Comparison of ENCODE assay signal across 20 cellular contexts in the genomic region with DNA sequence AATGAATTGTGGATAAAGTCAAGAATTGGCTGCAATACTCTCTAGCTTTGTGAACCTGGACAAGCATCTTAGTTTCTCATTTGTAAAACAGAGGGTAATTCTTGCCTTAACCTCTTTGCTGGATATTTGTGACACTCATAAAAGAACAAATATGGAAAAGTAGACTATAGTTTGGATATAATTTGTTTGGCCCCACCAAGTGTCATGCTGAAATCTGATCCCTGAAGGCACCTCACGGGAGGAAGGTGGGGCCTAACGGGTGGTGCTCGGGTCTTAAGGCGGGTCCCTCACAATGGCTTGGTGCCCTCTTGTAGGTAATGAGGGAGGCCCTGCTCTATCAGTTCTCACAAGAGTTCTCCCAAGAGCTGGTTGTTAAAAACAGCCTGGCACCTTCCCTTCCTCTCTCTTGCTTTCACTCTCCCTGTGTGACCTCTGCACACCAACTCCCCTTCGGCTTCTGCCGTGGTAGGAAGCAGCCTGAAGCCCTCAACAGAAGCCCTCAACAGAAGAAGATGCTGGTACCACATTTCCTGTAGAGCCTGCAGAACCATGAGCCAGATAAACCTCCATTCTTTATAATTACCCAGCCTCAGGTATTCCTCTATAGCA. TPM values are rescaled to one million over a fixed set of nuclear protein-coding genes. Genes with fewer than 3 reads are reported as not detected.
A peak's percentile ranks its signal among the peaks of the same experiment; 100 is the strongest.
DNase-seq lines count a peak whose midpoint lies in the region; ATAC-seq and TF ChIP-seq lines count a peak whose summit lies in the region.
"Had no signal": no experiment of that assay in that cellular context is flagged by ENCODE, and none has a peak within 500 bp of the region (broad histone marks: within the 10 kb centered on the region; RNA-seq: fewer than 3 reads in every experiment).

No MANE protein-coding gene starts in this region.

- peaks cover 4% of the 10 kb centered on the region for H3F3A ChIP-seq in neural progenitor cell (ENCODE audit: low read depth)

- H3K27me3 ChIP-seq in neural progenitor cell (no peaks in the 10 kb centered on the region), dorsolateral prefrontal cortex (no peaks in the 10 kb centered on the region)
- H3K27me3 ChIP-seq: ascending aorta, esophagus muscularis mucosa, upper lobe of left lung had no signal

- no peaks in the 10 kb centered on the region for H3K36me3 ChIP-seq in neural progenitor cell
- H3K36me3 ChIP-seq: ascending aorta, esophagus muscularis mucosa, SJCRH30, upper lobe of left lung had no signal

- ATAC-seq in activated T-cell treated with anti-CD3 and anti-CD28 coated beads, Interleukin-2, amount 50 U/mL, for 4 hours, result no peak
- ATAC-seq: GM23338, sciatic nerve had no signal

- no peak overlapping the region for H3K9ac ChIP-seq in neural progenitor cell

- no peaks in the 10 kb centered on the region for H3K27me3 Mint-ChIP-seq in activated T-cell treated with anti-CD3 and anti-CD28 coated beads, Interleukin-2, amount 50 U/mL, for 4 hours (ENCODE audit: low read depth)
- H3K27me3 Mint-ChIP-seq in neural progenitor cell (ENCODE audit: insufficient read depth, low read depth), result peaks cover 8% of the 10 kb centered on the region

- H3K4me1 Mint-ChIP-seq in activated T-cell treated with anti-CD3 and anti-CD28 coated beads, Interleukin-2, amount 50 U/mL, for 4 hours (ENCODE audit: low read depth), result peaks cover 79% of the 10 kb centered on the region
- peaks cover 8% of the 10 kb centered on the region for H3K4me1 Mint-ChIP-seq in neural progenitor cell

- intact Hi-C loops in dorsolateral prefrontal cortex (cut with DNase I), result no loop called here

- no peaks in the 10 kb centered on the region for H4K20me1 ChIP-seq in neural progenitor cell (ENCODE audit: low read depth)

- H3K27ac ChIP-seq in neural progenitor cell (no peak overlapping the region), dorsolateral prefrontal cortex (no peak overlapping the region)
- H3K27ac ChIP-seq: ascending aorta, coronary artery, esophagus muscularis mucosa, SJCRH30, upper lobe of left lung had no signal

- H3K4me3 ChIP-seq in Jurkat, Clone E6-1 (ENCODE audit: low read length), result no peak overlapping the region; the same call in 1 of the 2 replicates
- no peak overlapping the region for H3K4me3 ChIP-seq in neural progenitor cell
- H3K4me3 ChIP-seq in dorsolateral prefrontal cortex, result no peak overlapping the region
- H3K4me3 ChIP-seq: ascending aorta, coronary artery, esophagus muscularis mucosa, GM23338, SJCRH30, upper lobe of left lung had no signal

- no peak overlapping the region for H3K4me2 ChIP-seq in neural progenitor cell
- H3K4me2 ChIP-seq: GM23338 had no signal

- peak overlapping the region; percentile 43 for H3K27ac Mint-ChIP-seq in neural progenitor cell
- H3K27ac Mint-ChIP-seq: GM23338 had no signal

- H3K79me2 ChIP-seq in neural progenitor cell (ENCODE audit: low read depth), result no peaks in the 10 kb centered on the region

- peaks cover 6% of the 10 kb centered on the region for H3K4me1 ChIP-seq in neural progenitor cell
- H3K4me1 ChIP-seq: ascending aorta, esophagus muscularis mucosa, SJCRH30 had no signal

- no peaks in the 10 kb centered on the region for H3K36me3 Mint-ChIP-seq in activated T-cell treated with anti-CD3 and anti-CD28 coated beads, Interleukin-2, amount 50 U/mL, for 4 hours (ENCODE audit: insufficient read depth)
- peaks cover 18% of the 10 kb centered on the region for H3K36me3 Mint-ChIP-seq in neural progenitor cell

- H3K9me3 ChIP-seq in neural progenitor cell (ENCODE audit: low read depth), result no peaks in the 10 kb centered on the region
- H3K9me3 ChIP-seq: ascending aorta, SJCRH30, upper lobe of left lung had no signal

- peak overlapping the region; percentile 11 for H3K4me3 Mint-ChIP-seq in activated T-cell treated with anti-CD3 and anti-CD28 coated beads, Interleukin-2, amount 50 U/mL, for 4 hours
- H3K4me3 Mint-ChIP-seq in neural progenitor cell, result no peak overlapping the region
- H3K4me3 Mint-ChIP-seq: GM23338 had no signal

- peak; percentile 13 for DNase-seq in activated effector memory CD4-positive, alpha-beta T cell treated with Interleukin-2 at 50 U/mL for 16 hours
- DNase-seq in activated effector memory CD4-positive, alpha-beta T cell treated with anti-CD3 and anti-CD28 coated beads, Interleukin-2, amount 50 U/mL, for 16 hours, result no peak
- peak; percentile 66 for DNase-seq in Jurkat, Clone E6-1 (ENCODE audit: low read depth, low spot score)
- no peak for DNase-seq in activated T-cell treated with anti-CD3 and anti-CD28 coated beads, Interleukin-2, amount 50 U/mL, for 4 hours
- DNase-seq in neural progenitor cell (ENCODE audit: low spot score), result no peak
- DNase-seq in SIG-M5 (lab: John Stamatoyannopoulos, UW), result no peak
- DNase-seq in dorsolateral prefrontal cortex, result no peak
- DNase-seq in SKM-1 treated with dmso at 0.1 percent for 144 hours (lab: John Stamatoyannopoulos, UW; ENCODE audit: unreplicated experiment), result no peak
- DNase-seq: islet precursor cell; NCI-H2107; occipital lobe; SJCRH30; stimulated activated CD4-positive, alpha-beta T cell treated with anti-CD3 and anti-CD28 coated beads, Interleukin-2, amount 100 ng/mL, for 48 hours; stimulated activated CD8-positive, alpha-beta memory T cell treated with anti-CD3 and anti-CD28 coated beads, Interleukin-4, amount 100 ng/mL, for 48 hours; upper lobe of left lung had no signal

- H2AFZ ChIP-seq in neural progenitor cell (replicated peaks), result no peak overlapping the region
- H2AFZ ChIP-seq: GM23338 had no signal

- H3K9me3 Mint-ChIP-seq in activated T-cell treated with anti-CD3 and anti-CD28 coated beads, Interleukin-2, amount 50 U/mL, for 4 hours, result peaks cover 9% of the 10 kb centered on the region
- H3K9me3 Mint-ChIP-seq in neural progenitor cell, result peaks cover 34% of the 10 kb centered on the region

- TF ChIP-seq CTCF in neural progenitor cell (IDR thresholded peaks at IDR 0.05), result no peak
- TF ChIP-seq CTCF in dorsolateral prefrontal cortex (IDR thresholded peaks at IDR 0.05 in 54 of 56, conservative IDR thresholded peaks at IDR 0.05 in 2 of 56; ENCODE audit: low read depth in 1 of 56, partially characterized antibody in 56 of 56), result no peak

RNA-seq across cellular contexts. Expression of a gene that starts 37.4 kb away (rescaled TPM):
- polyA plus RNA-seq in Jurkat, Clone E6-1 (2012; ENCODE audit: insufficient read depth, insufficient read length), result 54.2 TPM
- total RNA-seq in activated T-cell treated with anti-CD3 and anti-CD28 coated beads, Interleukin-2, amount 50 U/mL, for 4 hours, result 10 to 100 TPM; 10.4 to 24.2 (median 23.7) TPM
- 87.6 and 96.6 TPM in 2 replicates for total RNA-seq in neural progenitor cell (ENCODE audit: low replicate concordance)
- total RNA-seq in dorsolateral prefrontal cortex, result 10 to 100 TPM; 11.0 to 65.3 (median 37.1) TPM

Comparison
In these comparisons a context has a peak if more than half of its experiments do, and no peak if none do; other contexts are left out.
1. DNase-seq: peak in activated effector memory CD4-positive, alpha-beta T cell treated with Interleukin-2 at 50 U/mL for 16 hours (single experiment) and Jurkat, Clone E6-1 (single experiment); none in activated effector memory CD4-positive, alpha-beta T cell treated with anti-CD3 and anti-CD28 coated beads, Interleukin-2, amount 50 U/mL, for 16 hours (single experiment), activated T-cell treated with anti-CD3 and anti-CD28 coated beads, Interleukin-2, amount 50 U/mL, for 4 hours (single experiment), neural progenitor cell (single experiment), SIG-M5 (single experiment), dorsolateral prefrontal cortex (0 of 10) and SKM-1 treated with dmso at 0.1 percent for 144 hours (single experiment).